ENCODE assay signal across 1 cellular context in genomic region chr20:2795451-2795850, GRCh38.
TF ChIP-seq lines count a peak whose summit lies in the region.

No MANE protein-coding gene starts in this region.

TF ChIP-seq in K562, 482 proteins besides CTCF, POLR2A, EP300 and RAD21:
- TF ChIP-seq VEZF1 (CRISPR knock-in tag; IDR thresholded peaks at IDR 0.05) (0 out of 2 replicates have a peak, but pooled peaks have one; percentile 19), C11orf30 (IDR thresholded peaks at IDR 0.05; ENCODE audit: low read depth) (0 out of 2 replicates have a peak, but pooled peaks have one; percentile 17), NRF1 (conservative IDR thresholded peaks at IDR 0.05 in 1 of 2, IDR thresholded peaks at IDR 0.05 in 1 of 2) (peak; percentile 65 to 73), TCF3 (CRISPR knock-in tag; IDR thresholded peaks at IDR 0.05) (peak; percentile 12; the same call in 1 of the 2 replicates), FOXO4 (CRISPR knock-in tag; IDR thresholded peaks at IDR 0.05) (no peak)
